Comparison of ENCODE assay signal across 16 cellular contexts in genomic region chr20:5586720-5587119, GRCh38.
DNase-seq lines count a peak whose midpoint lies in the region; ATAC-seq and TF ChIP-seq lines count a peak whose summit lies in the region.
"Had no signal": no experiment of that assay in that cellular context is flagged by ENCODE, and none has a peak within 500 bp of the region (broad histone marks: within the 10 kb centered on the region; RNA-seq: fewer than 3 reads in every experiment).

No MANE protein-coding gene starts in this region.

- H3F3A ChIP-seq in DOHH2 (ENCODE audit: control insufficient read depth, insufficient read depth) = peaks cover 34% of the 10 kb centered on the region

- H3K27me3 Mint-ChIP-seq in central memory CD8-positive, alpha-beta T cell = no peaks in the 10 kb centered on the region

- H3K4me3 Mint-ChIP-seq in central memory CD8-positive, alpha-beta T cell = no peak overlapping the region
- H3K4me3 Mint-ChIP-seq: CD8-positive, alpha-beta T cell had no signal

- peaks cover 62% of the 10 kb centered on the region for H3K4me1 ChIP-seq in DOHH2 (ENCODE audit: control insufficient read depth, low read length)

- H4K20me1 ChIP-seq in DOHH2 (ENCODE audit: control insufficient read depth, insufficient read depth, low read depth, low read length) = no peaks in the 10 kb centered on the region

- peaks cover 69% of the 10 kb centered on the region for H3K36me3 ChIP-seq in DOHH2 (ENCODE audit: control insufficient read depth, low read length)

- peaks cover 68% of the 10 kb centered on the region for H3K79me2 ChIP-seq in DOHH2 (ENCODE audit: control insufficient read depth, low read length)

- TF ChIP-seq CTCF in DOHH2 (IDR thresholded peaks at IDR 0.05; ENCODE audit: low read depth, low read length, poor library complexity, severe bottlenecking) = no peak

- DNase-seq in MV-4-11 (lab: John Stamatoyannopoulos, UW) (peak; percentile 37), HK-2 (ENCODE audit: unreplicated experiment) (no peak)
- no peak for DNase-seq in central memory CD8-positive, alpha-beta T cell (ENCODE audit: low spot score in 2 of 2)
- DNase-seq: amniotic stem cell; CD8-positive, alpha-beta T cell; mesenchymal stem cell; NCI-H82; Right ventricle myocardium superior; stimulated activated naive CD4-positive, alpha-beta T cell; upper lobe of left lung had no signal

- peak overlapping the region; percentile 87 for H3K4me2 ChIP-seq in DOHH2 (ENCODE audit: low read length)

- peak overlapping the region; percentile 32 for H3K27ac Mint-ChIP-seq in central memory CD8-positive, alpha-beta T cell (ENCODE audit: low read depth)
- H3K27ac Mint-ChIP-seq: CD8-positive, alpha-beta T cell had no signal

- no peaks in the 10 kb centered on the region for H3K9me3 ChIP-seq in DOHH2 (ENCODE audit: control insufficient read depth, insufficient read depth, low read length)
- H3K9me3 ChIP-seq: gastroesophageal sphincter, upper lobe of left lung had no signal

- ATAC-seq in GM18511 (IDR thresholded peaks at IDR 0.05; ENCODE audit: unreplicated experiment) = peak; percentile 48
- ATAC-seq in central memory CD8-positive, alpha-beta T cell (replicated peaks; ENCODE audit: extremely low read depth, poor library complexity, severe bottlenecking) = peak; percentile 56
- ATAC-seq in GM19324 (IDR thresholded peaks at IDR 0.05; ENCODE audit: low FRiP score, unreplicated experiment) = no peak
- no peak for ATAC-seq in GM21367 (IDR thresholded peaks at IDR 0.05; ENCODE audit: unreplicated experiment)
- ATAC-seq: CD8-positive, alpha-beta T cell; gastroesophageal sphincter; HCT116 had no signal

- H3K4me1 Mint-ChIP-seq in central memory CD8-positive, alpha-beta T cell = peaks cover 30% of the 10 kb centered on the region

- H3K27me3 ChIP-seq in DOHH2 (ENCODE audit: control insufficient read depth, low read length) = no peaks in the 10 kb centered on the region
- H3K27me3 ChIP-seq: gastroesophageal sphincter, upper lobe of left lung had no signal

- no peaks in the 10 kb centered on the region for H3K9me3 Mint-ChIP-seq in central memory CD8-positive, alpha-beta T cell
- H3K9me3 Mint-ChIP-seq: CD8-positive, alpha-beta T cell had no signal

- no peaks in the 10 kb centered on the region for H3K9me2 ChIP-seq in DOHH2 (replicated peaks; ENCODE audit: control insufficient read depth, low read length)

- peak overlapping the region; percentile 4 for H3K4me3 ChIP-seq in DOHH2 (ENCODE audit: low read length)
- H3K4me3 ChIP-seq: gastroesophageal sphincter, upper lobe of left lung had no signal

- H3K36me3 Mint-ChIP-seq in central memory CD8-positive, alpha-beta T cell (ENCODE audit: insufficient read depth) = peaks cover 33% of the 10 kb centered on the region

- H3K27ac ChIP-seq in DOHH2 (ENCODE audit: low read depth, low read length) = peak overlapping the region; percentile 14; the same call in 1 of the 2 replicates
- H3K27ac ChIP-seq: gastroesophageal sphincter, upper lobe of left lung had no signal

Comparison
In these comparisons a context has a peak if more than half of its experiments do, and no peak if none do; other contexts are left out.
1. ATAC-seq: peak in GM18511 (single experiment) and central memory CD8-positive, alpha-beta T cell (single experiment); none in GM19324 (single experiment) and GM21367 (single experiment).